1 cellular context compared by ENCODE assay signal in genomic region chr20:4160761-4161305, GRCh38.
A peak's percentile ranks its signal among the peaks of the same experiment; 100 is the strongest.
TF ChIP-seq lines count a peak whose summit lies in the region.

No MANE protein-coding gene starts in this region.

TF ChIP-seq in HepG2, 621 proteins besides CTCF, POLR2A, EP300 and RAD21 (continued from another document and continues in another):
- TF ChIP-seq ARID3A (IDR thresholded peaks at IDR 0.05; ENCODE audit: low read depth, low read length) (no peak), AKAP8 (CRISPR knock-in tag; IDR thresholded peaks at IDR 0.05) (0 out of 2 replicates have a peak, but pooled peaks have one; percentile 35), ZNF740 (CRISPR knock-in tag; IDR thresholded peaks at IDR 0.05) (no peak), ZSCAN21 (CRISPR knock-in tag; IDR thresholded peaks at IDR 0.05; ENCODE audit: borderline replicate concordance) (no peak), SATB2 (CRISPR knock-in tag; IDR thresholded peaks at IDR 0.05) (no peak), TCF12 (IDR thresholded peaks at IDR 0.05) (no peak), TCF12 (CRISPR knock-in tag; IDR thresholded peaks at IDR 0.05) (no peak), FIP1L1 (IDR thresholded peaks at IDR 0.05; ENCODE audit: borderline replicate concordance, insufficient read depth, low read depth, low read length) (no peak), SNAPC5 (CRISPR knock-in tag; IDR thresholded peaks at IDR 0.05; ENCODE audit: borderline replicate concordance) (no peak), ZNF34 (CRISPR knock-in tag; IDR thresholded peaks at IDR 0.05; ENCODE audit: borderline replicate concordance) (no peak), HIC2 (CRISPR knock-in tag; IDR thresholded peaks at IDR 0.05; ENCODE audit: low read depth) (no peak), ATF3 (CRISPR knock-in tag; IDR thresholded peaks at IDR 0.05) (no peak), NFE2L2 (IDR thresholded peaks at IDR 0.05; ENCODE audit: low read length) (no peak), MAZ (IDR thresholded peaks at IDR 0.05; ENCODE audit: borderline replicate concordance, low read depth, low read length) (no peak), MAZ (CRISPR knock-in tag; IDR thresholded peaks at IDR 0.05; ENCODE audit: low read depth) (no peak), ZNF280D (CRISPR knock-in tag; IDR thresholded peaks at IDR 0.05) (no peak), SKIL (CRISPR knock-in tag; IDR thresholded peaks at IDR 0.05; ENCODE audit: borderline replicate concordance) (no peak), ZBTB42 (CRISPR knock-in tag; IDR thresholded peaks at IDR 0.05) (no peak), CENPBD1 (CRISPR knock-in tag; IDR thresholded peaks at IDR 0.05; ENCODE audit: borderline replicate concordance, low read depth) (no peak), ZFYVE20 (CRISPR knock-in tag; IDR thresholded peaks at IDR 0.05; ENCODE audit: borderline replicate concordance, low read depth) (no peak), ZKSCAN1 (IDR thresholded peaks at IDR 0.05; ENCODE audit: low read length) (no peak), REXO4 (CRISPR knock-in tag; IDR thresholded peaks at IDR 0.05; ENCODE audit: borderline replicate concordance) (no peak), EED (CRISPR knock-in tag; IDR thresholded peaks at IDR 0.05) (no peak), PAXIP1 (CRISPR knock-in tag; conservative IDR thresholded peaks at IDR 0.05) (no peak), ZFP91 (CRISPR knock-in tag; IDR thresholded peaks at IDR 0.05; ENCODE audit: borderline replicate concordance) (0 out of 2 replicates have a peak, but pooled peaks have one; percentile 8), PATZ1 (CRISPR knock-in tag; IDR thresholded peaks at IDR 0.05) (0 out of 2 replicates have a peak, but pooled peaks have one; percentile 11), ZNF790 (CRISPR knock-in tag; IDR thresholded peaks at IDR 0.05; ENCODE audit: borderline replicate concordance) (no peak), TBX3 (IDR thresholded peaks at IDR 0.05; ENCODE audit: borderline replicate concordance) (no peak), MAFK (conservative IDR thresholded peaks at IDR 0.05 in 1 of 2, IDR thresholded peaks at IDR 0.05 in 1 of 2; ENCODE audit: low read length in 2 of 2) (peak; percentile 99), ZNF616 (CRISPR knock-in tag; IDR thresholded peaks at IDR 0.05; ENCODE audit: low read depth) (no peak), MAFG (CRISPR knock-in tag; IDR thresholded peaks at IDR 0.05) (peak; percentile 79), NCOA2 (CRISPR knock-in tag; IDR thresholded peaks at IDR 0.05) (no peak), TRIM22 (IDR thresholded peaks at IDR 0.05) (no peak), SOX13 (IDR thresholded peaks at IDR 0.05) (no peak), SOX13 (CRISPR knock-in tag; conservative IDR thresholded peaks at IDR 0.05 in 1 of 2, IDR thresholded peaks at IDR 0.05 in 1 of 2) (no peak), ZNF552 (CRISPR knock-in tag; IDR thresholded peaks at IDR 0.05; ENCODE audit: borderline replicate concordance) (no peak), SP5 (CRISPR knock-in tag; IDR thresholded peaks at IDR 0.05; ENCODE audit: borderline replicate concordance, low read depth) (no peak), ARHGAP35 (CRISPR knock-in tag; IDR thresholded peaks at IDR 0.05; ENCODE audit: borderline replicate concordance) (no peak), ISX (CRISPR knock-in tag; conservative IDR thresholded peaks at IDR 0.05) (no peak), NR2F1 (CRISPR knock-in tag; IDR thresholded peaks at IDR 0.05) (no peak), LBX2 (CRISPR knock-in tag; IDR thresholded peaks at IDR 0.05; ENCODE audit: borderline replicate concordance) (no peak), KLF9 (CRISPR knock-in tag; IDR thresholded peaks at IDR 0.05; ENCODE audit: low read depth) (no peak), ZNF558 (CRISPR knock-in tag; IDR thresholded peaks at IDR 0.05; ENCODE audit: borderline replicate concordance) (0 out of 2 replicates have a peak, but pooled peaks have one; percentile 42), BORCS8-MEF2B (CRISPR knock-in tag; IDR thresholded peaks at IDR 0.05) (no peak)
